ENCODE assay signal across 13 cellular contexts in the genomic region with DNA sequence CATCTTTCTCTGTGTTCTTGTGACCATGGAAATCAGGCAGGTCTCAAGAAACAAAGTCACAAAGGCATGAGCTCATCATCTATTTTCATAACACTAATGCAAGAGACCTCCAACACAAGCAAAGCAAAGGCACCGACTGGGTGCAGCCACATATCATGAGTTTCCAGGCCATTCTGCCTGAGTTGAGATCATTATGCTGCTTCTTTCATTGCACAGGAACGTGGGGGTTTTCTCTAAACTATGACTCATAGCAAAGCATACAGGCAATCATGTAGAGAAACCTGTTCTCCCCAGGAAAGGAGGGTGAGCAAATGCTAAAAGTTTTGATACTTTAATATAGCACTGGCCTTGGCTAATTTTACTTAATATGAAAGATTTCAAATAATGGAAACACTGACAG.
DNase-seq lines count a peak whose midpoint lies in the region; ATAC-seq and TF ChIP-seq lines count a peak whose summit lies in the region.
"Had no signal": no experiment of that assay in that cellular context is flagged by ENCODE, and none has a peak within 500 bp of the region (broad histone marks: within the 10 kb centered on the region; RNA-seq: fewer than 3 reads in every experiment).

No MANE protein-coding gene starts in this region.

- no peaks in the 10 kb centered on the region for H3K9me3 ChIP-seq in thyroid gland
- H3K9me3 ChIP-seq: sigmoid colon had no signal

- intact Hi-C loops in thyroid gland (cut with DNase I) = no loop called here

- TF ChIP-seq POLR2A in thyroid gland (IDR thresholded peaks at IDR 0.05) = no peak

- WGBS in thyroid gland, 2 donors = 5 to 11% methylated on average over 2 of the region's 2 CpGs

- DNase-seq in hepatic stellate cell (ENCODE audit: low spot score) = peak; percentile 54
- peak in 1 of 2 donors; percentile 18 for DNase-seq in thyroid gland
- DNase-seq in retina = no peak
- no peak for DNase-seq in T-helper 9 cell
- DNase-seq: activated CD4-positive, alpha-beta T cell treated with anti-CD3 and anti-CD28 coated beads, Interleukin-2, amount 50 U/mL, for 4 hours; activated effector memory CD4-positive, alpha-beta T cell treated with anti-CD3 and anti-CD28 coated beads, Interleukin-2, amount 50 U/mL, for 16 hours; immature natural killer cell; sigmoid colon had no signal

- H3K27ac ChIP-seq in angular gyrus (ENCODE audit: low read depth, low read length) (peak overlapping the region; percentile 4), thyroid gland (peak overlapping the region in 2 of 3 donors; percentile 26 to 65)
- H3K27ac ChIP-seq: HL-60 had no signal

- no peak for TF ChIP-seq CTCF in thyroid gland (IDR thresholded peaks at IDR 0.05)

- H3K4me1 ChIP-seq in thyroid gland = peaks cover 13 to 20% of the 10 kb centered on the region in 2 donors

- H3K27me3 ChIP-seq in thyroid gland = no peaks in the 10 kb centered on the region
- H3K27me3 ChIP-seq: sigmoid colon had no signal

- no peaks in the 10 kb centered on the region for H3K36me3 ChIP-seq in thyroid gland
- H3K36me3 ChIP-seq: sigmoid colon had no signal

- ATAC-seq in GM18868 (IDR thresholded peaks at IDR 0.05; ENCODE audit: unreplicated experiment) (peak; percentile 59), HG03108 (IDR thresholded peaks at IDR 0.05; ENCODE audit: unreplicated experiment) (no peak), GM21526 (IDR thresholded peaks at IDR 0.05; ENCODE audit: low FRiP score, unreplicated experiment) (no peak)

- no peak overlapping the region for H3K4me3 ChIP-seq in thyroid gland (replicated peaks in 1 of 3)
- H3K4me3 ChIP-seq: sigmoid colon had no signal
